Comparison of ENCODE assay signal across 1 cellular context in the genomic region with DNA sequence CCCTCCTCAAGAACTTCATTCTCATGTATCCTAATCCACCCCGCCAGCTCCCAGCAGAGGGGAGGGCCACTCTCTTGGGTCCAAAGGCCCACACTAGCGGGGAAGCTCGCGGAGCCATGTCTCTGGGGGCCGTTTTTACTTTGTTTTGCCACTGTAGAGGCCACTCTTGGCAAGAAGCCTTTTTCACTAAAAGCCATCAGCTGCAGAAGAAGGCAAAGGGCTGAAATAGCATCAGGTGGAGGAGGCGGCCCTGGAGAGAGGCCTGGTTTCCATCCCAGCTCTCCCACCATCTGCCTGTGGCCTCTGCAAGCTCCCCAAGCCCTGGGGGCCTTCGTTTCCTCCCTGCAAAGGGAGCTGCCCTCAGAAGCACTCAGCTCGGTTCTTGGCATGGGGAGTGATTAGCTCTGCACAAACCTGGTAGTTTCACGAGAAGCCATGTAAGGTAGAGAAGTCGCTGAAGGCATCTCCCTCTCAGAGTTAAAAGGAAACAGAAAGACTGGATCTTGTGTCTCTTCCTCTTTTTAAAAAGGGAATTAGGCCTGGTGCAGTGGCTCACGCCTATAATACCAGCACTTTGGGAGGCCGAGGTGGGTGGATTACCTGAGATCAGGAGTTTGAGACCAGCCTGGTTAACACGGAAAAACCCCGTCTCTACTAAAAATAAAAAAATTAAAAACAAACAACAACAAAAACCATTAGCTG.
A peak's percentile ranks its signal among the peaks of the same experiment; 100 is the strongest.
TF ChIP-seq lines count a peak whose summit lies in the region.

No MANE protein-coding gene starts in this region.

TF ChIP-seq in HepG2, 621 proteins besides CTCF, POLR2A, EP300 and RAD21 (continued from another document):
- TF ChIP-seq, protein P1, sequence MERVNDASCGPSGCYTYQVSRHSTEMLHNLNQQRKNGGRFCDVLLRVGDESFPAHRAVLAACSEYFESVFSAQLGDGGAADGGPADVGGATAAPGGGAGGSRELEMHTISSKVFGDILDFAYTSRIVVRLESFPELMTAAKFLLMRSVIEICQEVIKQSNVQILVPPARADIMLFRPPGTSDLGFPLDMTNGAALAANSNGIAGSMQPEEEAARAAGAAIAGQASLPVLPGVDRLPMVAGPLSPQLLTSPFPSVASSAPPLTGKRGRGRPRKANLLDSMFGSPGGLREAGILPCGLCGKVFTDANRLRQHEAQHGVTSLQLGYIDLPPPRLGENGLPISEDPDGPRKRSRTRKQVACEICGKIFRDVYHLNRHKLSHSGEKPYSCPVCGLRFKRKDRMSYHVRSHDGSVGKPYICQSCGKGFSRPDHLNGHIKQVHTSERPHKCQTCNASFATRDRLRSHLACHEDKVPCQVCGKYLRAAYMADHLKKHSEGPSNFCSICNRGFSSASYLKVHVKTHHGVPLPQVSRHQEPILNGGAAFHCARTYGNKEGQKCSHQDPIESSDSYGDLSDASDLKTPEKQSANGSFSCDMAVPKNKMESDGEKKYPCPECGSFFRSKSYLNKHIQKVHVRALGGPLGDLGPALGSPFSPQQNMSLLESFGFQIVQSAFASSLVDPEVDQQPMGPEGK (CRISPR knock-in tag; IDR thresholded peaks at IDR 0.05), result 0 out of 2 replicates have a peak, but pooled peaks have one; percentile 36
